7 cellular contexts compared by ENCODE assay signal in the genomic region with DNA sequence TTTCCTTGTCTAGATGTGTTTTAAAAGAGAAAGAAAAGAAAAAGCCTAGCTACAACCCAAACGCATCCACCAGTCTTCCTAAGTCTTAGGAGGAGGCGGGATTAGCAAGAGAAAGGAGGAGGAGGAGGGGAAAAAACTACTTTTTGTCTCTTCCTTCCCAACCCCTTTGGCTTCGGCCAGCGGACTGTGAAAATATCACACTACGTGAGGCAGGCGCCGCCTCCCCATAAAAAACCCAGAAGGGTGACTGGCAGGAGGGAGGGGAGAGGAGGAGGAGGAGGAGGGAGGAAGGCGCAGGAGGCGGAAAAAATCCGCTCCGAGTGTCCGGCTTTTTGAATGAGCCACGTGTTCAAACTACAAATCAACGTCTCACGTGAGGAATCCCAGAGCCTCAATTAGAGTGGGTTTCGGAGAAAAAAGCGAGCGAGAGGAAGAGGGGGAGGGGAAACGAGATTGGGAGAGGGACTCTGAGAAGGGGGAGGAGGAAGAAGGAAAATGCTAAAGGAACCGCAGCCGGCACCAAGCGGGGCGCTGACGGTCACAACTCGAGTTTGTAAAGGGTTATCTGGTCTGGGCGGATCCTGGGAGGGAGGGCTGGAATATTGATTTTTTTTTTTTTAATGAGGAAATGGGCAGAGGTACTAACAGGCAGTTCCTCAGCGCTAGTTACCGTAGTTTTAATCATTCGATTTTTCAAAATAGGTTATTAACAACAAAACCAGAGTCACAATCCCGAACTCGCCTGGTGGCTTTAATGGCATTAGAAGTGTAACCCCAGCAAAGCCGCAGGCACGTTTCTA. TPM values are rescaled to one million over a fixed set of nuclear protein-coding genes. Genes with fewer than 3 reads are reported as not detected.
DNase-seq lines count a peak whose midpoint lies in the region; ATAC-seq, FAIRE-seq and TF ChIP-seq lines count a peak whose summit lies in the region.

Gene IGF2BP3 (minus strand): TSS at position 202 of the 800 bp plus-strand sequence. CDS start 381 bp downstream, outside the sequence.

- H3K27me3 ChIP-seq in HUES48 (ENCODE audit: control insufficient read depth, insufficient read depth, low read length) (no peaks in the 10 kb centered on the region), astrocyte (ENCODE audit: insufficient read depth, low read length) (peaks cover 7% of the 10 kb centered on the region)

- H3K79me2 ChIP-seq in OCI-LY7 (ENCODE audit: insufficient read depth, low read depth, low read length) (peaks cover 66% of the 10 kb centered on the region), astrocyte (ENCODE audit: insufficient read depth, low read length) (peaks cover 61% of the 10 kb centered on the region)

- no TSS peak for BruUV-seq in OCI-LY7 (replicated peaks; lab: Mats Ljungman, UMichigan)

- H4K20me1 ChIP-seq in OCI-LY7 (ENCODE audit: insufficient read depth, low read length), result peaks cover 14% of the 10 kb centered on the region
- H4K20me1 ChIP-seq in astrocyte (ENCODE audit: insufficient read depth, low read length), result peaks cover 29% of the 10 kb centered on the region

- no peak for ATAC-seq in stimulated activated naive CD8-positive, alpha-beta T cell treated with anti-CD3 and anti-CD28 coated beads, Interleukin-15, amount 100 ng/mL, for 72 hours
- ATAC-seq in GM21381 (IDR thresholded peaks at IDR 0.05; ENCODE audit: unreplicated experiment), result no peak

- H3K4me2 ChIP-seq in OCI-LY7 (ENCODE audit: low read length) (peak within 1 kb of the TSS; percentile 100), astrocyte (ENCODE audit: low read length) (peak within 1 kb of the TSS; percentile 97)

- peaks cover 13% of the 10 kb centered on the region for H3K4me1 ChIP-seq in HUES48 (ENCODE audit: control insufficient read depth, insufficient read depth, low read length)
- H3K4me1 ChIP-seq in OCI-LY7 (ENCODE audit: insufficient read depth, low read length, poor library complexity, severe bottlenecking), result peaks cover 21% of the 10 kb centered on the region
- peaks cover 28% of the 10 kb centered on the region for H3K4me1 ChIP-seq in astrocyte (ENCODE audit: insufficient read depth, low read length)

- CTCF ChIA-PET in GM10248 (lab: Yijun Ruan, JAX), result interaction anchor here (1.0 to 1.3 kb wide), 3 partner anchors 13 to 40 kb away, joined by 3 read pairs; no protein-coding TSS in a partner anchor
- CTCF ChIA-PET in OCI-LY7 (lab: Charles Lee; ENCODE audit: unreplicated experiment), result no interaction called here

- H3K36me3 Mint-ChIP-seq in astrocyte (ENCODE audit: low read depth, unreplicated experiment) (peaks cover 6% of the 10 kb centered on the region), immature natural killer cell (peaks cover 0 to 4% (median 0%) of the 10 kb centered on the region in 3 donors)

- no peaks in the 10 kb centered on the region for H3K9me2 ChIP-seq in OCI-LY7 (ENCODE audit: insufficient read depth, low read length)

- DNase-seq in GM10248 (ENCODE audit: extremely low spot score), result peak; percentile 71
- DNase-seq in OCI-LY7 (ENCODE audit: low spot score), result peak; percentile 93
- peak; percentile 92 for DNase-seq in astrocyte (ENCODE audit: low read depth)
- peak in 1 of 3 donors; percentile 41 for DNase-seq in immature natural killer cell
- peak in 1 of 2 donors; percentile 16 for DNase-seq in stimulated activated naive CD8-positive, alpha-beta T cell treated with anti-CD3 and anti-CD28 coated beads, Interleukin-15, amount 100 ng/mL, for 72 hours

- H3K36me3 ChIP-seq in HUES48 (ENCODE audit: control insufficient read depth, insufficient read depth, low read length) (no peaks in the 10 kb centered on the region), OCI-LY7 (ENCODE audit: insufficient read depth, low read length) (no peaks in the 10 kb centered on the region; the same call in 1 of the 2 replicates), astrocyte (ENCODE audit: insufficient read depth, low read length) (no peaks in the 10 kb centered on the region)

- POLR2A ChIA-PET in GM10248 (lab: Yijun Ruan, JAX), result no interaction called here
- POLR2A ChIA-PET in OCI-LY7 (lab: Charles Lee), result interaction anchor here (0.7 to 1.5 kb wide), 4 partner anchors 9 to 107 kb away, joined by 3 to 7 read pairs (median 4); no protein-coding TSS in a partner anchor

- peak within 1 kb of the TSS; percentile 87 for H3K9ac ChIP-seq in HUES48 (ENCODE audit: low read depth, low read length)
- peak within 1 kb of the TSS; percentile 88 for H3K9ac ChIP-seq in astrocyte (ENCODE audit: low read length)

- H3K27ac ChIP-seq in HUES48 (ENCODE audit: low read depth, low read length) (peak within 1 kb of the TSS; percentile 100), OCI-LY7 (ENCODE audit: low read depth, low read length, poor library complexity, severe bottlenecking) (peak within 1 kb of the TSS; percentile 90), astrocyte (ENCODE audit: low read depth, low read length) (peak within 1 kb of the TSS; percentile 80)

- H3K4me3 ChIP-seq in HUES48 (ENCODE audit: low read depth, low read length) (peak within 1 kb of the TSS; percentile 95), OCI-LY7 (ENCODE audit: low read depth, low read length, poor library complexity, severe bottlenecking) (peak within 1 kb of the TSS; percentile 85), astrocyte (ENCODE audit: insufficient read depth, low read depth, low read length) (peak within 1 kb of the TSS; percentile 95)

- intact Hi-C loops in OCI-LY7 (cut with micrococcal nuclease; ENCODE audit: unreplicated experiment), result loop anchor here (1.0 to 10.0 kb wide), 3 partner anchors 102 to 456 kb away; partner anchors contain the start of gene HYCC1

- H3K27me3 Mint-ChIP-seq in astrocyte (ENCODE audit: low read depth, unreplicated experiment), result no peaks in the 10 kb centered on the region
- peaks cover 56 to 69% (median 62%) of the 10 kb centered on the region in 3 donors for H3K27me3 Mint-ChIP-seq in immature natural killer cell (ENCODE audit: low read depth in 3 of 3)
- H3K27me3 Mint-ChIP-seq in stimulated activated naive CD8-positive, alpha-beta T cell treated with anti-CD3 and anti-CD28 coated beads, Interleukin-15, amount 100 ng/mL, for 72 hours, result peaks cover 92% of the 10 kb centered on the region

- TF ChIP-seq CTCF in GM10248 (IDR thresholded peaks at IDR 0.05; ENCODE audit: control extremely low read depth, extremely low read depth, low read depth, missing control alignments), result no peak
- TF ChIP-seq CTCF in OCI-LY7 (conservative IDR thresholded peaks at IDR 0.05; ENCODE audit: low read length), result no peak; the same call in 1 of the 2 replicates
- no peak for TF ChIP-seq CTCF in astrocyte (IDR thresholded peaks at IDR 0.05; ENCODE audit: insufficient read depth, low read depth, low read length)

- H2AFZ ChIP-seq in OCI-LY7 (ENCODE audit: low read length) (peak within 1 kb of the TSS; percentile 27), astrocyte (ENCODE audit: low read depth, low read length) (peak within 1 kb of the TSS; percentile 64)

- no peaks in the 10 kb centered on the region for H3K9me3 Mint-ChIP-seq in astrocyte (ENCODE audit: unreplicated experiment)
- H3K9me3 Mint-ChIP-seq in immature natural killer cell, result peaks cover 0 to 10% (median 3%) of the 10 kb centered on the region in 6 donors
- no peaks in the 10 kb centered on the region for H3K9me3 Mint-ChIP-seq in stimulated activated naive CD8-positive, alpha-beta T cell treated with anti-CD3 and anti-CD28 coated beads, Interleukin-15, amount 100 ng/mL, for 72 hours

- no peak for FAIRE-seq in astrocyte (lab: Jason Lieb, UNC)

- H3K4me3 Mint-ChIP-seq in astrocyte (ENCODE audit: unreplicated experiment), result peak within 1 kb of the TSS; percentile 98
- H3K4me3 Mint-ChIP-seq in immature natural killer cell, result peak within 1 kb of the TSS; percentile 71 to 84 (median 77)
- H3K4me3 Mint-ChIP-seq in stimulated activated naive CD8-positive, alpha-beta T cell treated with anti-CD3 and anti-CD28 coated beads, Interleukin-15, amount 100 ng/mL, for 72 hours, result peak within 1 kb of the TSS; percentile 87 to 89

- H3K27ac Mint-ChIP-seq in astrocyte (ENCODE audit: unreplicated experiment) (peak within 1 kb of the TSS; percentile 99), immature natural killer cell (peak within 1 kb of the TSS in 2 of 6 donors; percentile 38 to 44)
- H3K27ac Mint-ChIP-seq in stimulated activated naive CD8-positive, alpha-beta T cell treated with anti-CD3 and anti-CD28 coated beads, Interleukin-15, amount 100 ng/mL, for 72 hours, result no peak within 1 kb of the TSS

- H3K9me3 ChIP-seq in HUES48 (ENCODE audit: control insufficient read depth, insufficient read depth, low read length) (no peaks in the 10 kb centered on the region), OCI-LY7 (ENCODE audit: low read length) (no peaks in the 10 kb centered on the region), astrocyte (ENCODE audit: insufficient read depth, low read depth, low read length) (no peaks in the 10 kb centered on the region)

- peaks cover 20% of the 10 kb centered on the region for H3K4me1 Mint-ChIP-seq in astrocyte (ENCODE audit: low read depth, unreplicated experiment)
- peaks cover 34 to 56% of the 10 kb centered on the region in 2 donors for H3K4me1 Mint-ChIP-seq in immature natural killer cell
- peaks cover 60% of the 10 kb centered on the region for H3K4me1 Mint-ChIP-seq in stimulated activated naive CD8-positive, alpha-beta T cell treated with anti-CD3 and anti-CD28 coated beads, Interleukin-15, amount 100 ng/mL, for 72 hours

RNA-seq across cellular contexts. Expression of gene IGF2BP3, which starts in this region (rescaled TPM):
- total RNA-seq in OCI-LY7 (2014; rRNA removed; shearing (Covaris generic)), result 41.1 and 48.7 TPM in 2 replicates
- total RNA-seq in OCI-LY7 (2022) (94.3 and 108 TPM in 2 replicates), astrocyte (69.9 and 79.5 TPM in 2 replicates)
- under 1 TPM in 1 of 3 donors, not detected in 2; 0.76 TPM for polyA plus RNA-seq in immature natural killer cell
